ENCODE assay signal across 26 cellular contexts in the genomic region with DNA sequence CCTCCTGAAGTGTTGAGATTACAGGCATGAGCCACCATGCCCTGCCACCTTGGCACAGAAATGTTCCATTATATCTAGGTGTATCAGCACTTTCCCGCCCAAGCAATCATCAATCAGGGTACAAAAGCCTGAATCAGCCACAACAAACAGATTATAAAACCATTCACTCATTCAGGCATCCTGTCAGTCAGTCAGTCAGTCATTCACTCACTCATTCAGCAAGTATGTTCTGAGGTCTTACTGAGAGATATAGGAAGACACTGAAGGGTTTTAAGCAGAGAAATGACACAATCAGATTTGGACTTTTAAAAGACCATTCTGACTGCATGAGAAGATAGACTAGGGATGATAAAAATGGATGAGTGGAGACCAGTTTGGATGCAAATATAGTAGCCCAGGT.
"Had no signal": no experiment of that assay in that cellular context is flagged by ENCODE, and none has a peak within 500 bp of the region (broad histone marks: within the 10 kb centered on the region; RNA-seq: fewer than 3 reads in every experiment).

No MANE protein-coding gene starts in this region.

- H3K9me3 Mint-ChIP-seq: effector memory CD8-positive, alpha-beta T cell had no signal

- H3K4me3 Mint-ChIP-seq: effector memory CD8-positive, alpha-beta T cell; nephron had no signal

- DNase-seq: activated CD4-positive, alpha-beta T cell treated with anti-CD3 and anti-CD28 coated beads, Interleukin-2, amount 50 U/mL, for 1 hour; activated CD8-positive, alpha-beta memory T cell treated with anti-CD3 and anti-CD28 coated beads for 24 hours; activated naive CD4-positive, alpha-beta T cell; activated T-cell treated with anti-CD3 and anti-CD28 coated beads, Interleukin-2, amount 50 U/mL, for 1 hour; adrenal gland; aorta; body of pancreas; cortex of kidney; effector memory CD8-positive, alpha-beta T cell; erythroblast; head of caudate nucleus; hippocampal formation; left cardiac atrium; left ventricle myocardium superior; mucosa of descending colon; right lobe of liver; stimulated activated CD4-positive, alpha-beta T cell treated with anti-CD3 and anti-CD28 coated beads, Interleukin-4, amount 100 ng/mL, for 1 hour; T-helper 1 cell; T-helper 9 cell; tibial artery; upper lobe of right lung; WERI-Rb-1 had no signal

- H3K9me3 ChIP-seq: adrenal gland, body of pancreas, mucosa of descending colon, right lobe of liver, suprapubic skin, tibial artery, upper lobe of right lung had no signal

- H3K27ac ChIP-seq: adrenal gland, body of pancreas, gastroesophageal sphincter, right lobe of liver, suprapubic skin, tibial artery, upper lobe of right lung, WERI-Rb-1 had no signal

- H3K27me3 Mint-ChIP-seq: effector memory CD8-positive, alpha-beta T cell had no signal

- H3K4me1 ChIP-seq: adrenal gland, body of pancreas, gastroesophageal sphincter, right lobe of liver, suprapubic skin, tibial artery, upper lobe of right lung had no signal

- H3K36me3 ChIP-seq: WERI-Rb-1 had no signal

- ATAC-seq: activated CD4-positive, CD25-positive, alpha-beta regulatory T cell treated with anti-CD3 and anti-CD28 coated beads, Interleukin-2, amount 50 U/mL, for 24 hours; body of pancreas; effector memory CD8-positive, alpha-beta T cell; gastroesophageal sphincter; left cardiac atrium; left ventricle myocardium superior; mucosa of descending colon; right lobe of liver; upper lobe of right lung had no signal

- H3K4me1 Mint-ChIP-seq: nephron had no signal

- H3K27ac Mint-ChIP-seq: nephron had no signal

- H3K4me3 ChIP-seq: adrenal gland, body of pancreas, gastroesophageal sphincter, mucosa of descending colon, right lobe of liver, suprapubic skin, tibial artery, upper lobe of right lung had no signal

- H3K27me3 ChIP-seq: adrenal gland, body of pancreas, gastroesophageal sphincter, right lobe of liver, suprapubic skin, tibial artery, upper lobe of right lung had no signal
